ENCODE assay signal across 13 cellular contexts in genomic region chr1:215114154-215114933, GRCh38. TPM values are rescaled to one million over a fixed set of nuclear protein-coding genes. Genes with fewer than 3 reads are reported as not detected.
DNase-seq lines count a peak whose midpoint lies in the region; ATAC-seq and TF ChIP-seq lines count a peak whose summit lies in the region.
"Had no signal": no experiment of that assay in that cellular context is flagged by ENCODE, and none has a peak within 500 bp of the region (broad histone marks: within the 10 kb centered on the region; RNA-seq: fewer than 3 reads in every experiment).

No MANE protein-coding gene starts in this region.

- in situ Hi-C loops in astrocyte of the spinal cord (cut with HindIII; ENCODE audit: low sequenced_read_pairs), result no loop called here

- no peak overlapping the region for H3K23ac ChIP-seq in mesenchymal stem cell (ENCODE audit: low read length in 2 of 2)

- H2BK120ac ChIP-seq in mesenchymal stem cell (ENCODE audit: low read depth, low read length), result no peak overlapping the region

- no peak overlapping the region for H3K4me3 ChIP-seq in astrocyte of the spinal cord (ENCODE audit: low read depth, low read length)
- H3K4me3 ChIP-seq in mesenchymal stem cell (ENCODE audit: insufficient read depth in 1 of 2, low read depth in 1 of 2, low read length in 2 of 2), result peak overlapping the region in 1 of 2 experiments; percentile 35

- no peak overlapping the region for H2AK5ac ChIP-seq in mesenchymal stem cell (ENCODE audit: low read length, severe bottlenecking)

- H2BK5ac ChIP-seq in mesenchymal stem cell (ENCODE audit: low read depth, low read length, poor library complexity, severe bottlenecking), result no peak overlapping the region

- H4K8ac ChIP-seq in mesenchymal stem cell (ENCODE audit: low read length), result no peak overlapping the region

- H3K18ac ChIP-seq in mesenchymal stem cell (ENCODE audit: low read depth in 1 of 2, low read length in 2 of 2), result no peak overlapping the region

- H3K4me2 ChIP-seq in mesenchymal stem cell (ENCODE audit: low read length, poor library complexity, severe bottlenecking), result no peak overlapping the region

- WGBS in mesenchymal stem cell, result 22% methylated on average over 2 of the region's 2 CpGs

- H3K14ac ChIP-seq in mesenchymal stem cell (ENCODE audit: low read length in 2 of 2), result no peak overlapping the region

- no peaks in the 10 kb centered on the region for H3K9me3 ChIP-seq in mesenchymal stem cell (ENCODE audit: control insufficient read depth, low read length)

- no peak overlapping the region for H2BK12ac ChIP-seq in mesenchymal stem cell (ENCODE audit: low read length in 2 of 2)

- H4K91ac ChIP-seq in mesenchymal stem cell (ENCODE audit: low read length), result no peak overlapping the region

- no peaks in the 10 kb centered on the region for H3K27me3 ChIP-seq in mesenchymal stem cell (ENCODE audit: control insufficient read depth in 1 of 2, insufficient read depth in 1 of 2, low read length in 2 of 2)

- no peaks in the 10 kb centered on the region for H3K79me1 ChIP-seq in mesenchymal stem cell (replicated peaks; ENCODE audit: low read length, poor library complexity, severe bottlenecking)

- ATAC-seq in GM21526 (IDR thresholded peaks at IDR 0.05; ENCODE audit: low FRiP score, unreplicated experiment) (no peak), GM19467 (IDR thresholded peaks at IDR 0.05; ENCODE audit: unreplicated experiment) (no peak)
- ATAC-seq: right cardiac atrium had no signal

- no peak for TF ChIP-seq CTCF in astrocyte of the spinal cord (IDR thresholded peaks at IDR 0.05; ENCODE audit: low read depth, low read length)

- H3K9ac ChIP-seq in mesenchymal stem cell (ENCODE audit: low read length), result peak overlapping the region; percentile 66

- H3K4me1 ChIP-seq in mesenchymal stem cell (ENCODE audit: control insufficient read depth, insufficient read depth, low read depth, low read length), result peaks cover 3% of the 10 kb centered on the region

- no peak overlapping the region for H2BK15ac ChIP-seq in mesenchymal stem cell (ENCODE audit: low read depth, poor library complexity, severe bottlenecking)

- H3K4ac ChIP-seq in mesenchymal stem cell (ENCODE audit: low read depth in 1 of 2, low read length in 2 of 2), result no peak overlapping the region

- H3K27ac ChIP-seq in mesenchymal stem cell (ENCODE audit: low read length, poor library complexity, severe bottlenecking), result peak overlapping the region; percentile 19

- H2AFZ ChIP-seq in mesenchymal stem cell (ENCODE audit: low read depth, low read length), result no peak overlapping the region

- peaks cover 0 to 7% of the 10 kb centered on the region in 2 experiments for H3K36me3 ChIP-seq in mesenchymal stem cell (ENCODE audit: control insufficient read depth in 1 of 2, insufficient read depth in 2 of 2, low read depth in 1 of 2, low read length in 2 of 2)

- DNase-seq in DMS53 (lab: John Stamatoyannopoulos, UW), result peak; percentile 80
- peak; percentile 84 for DNase-seq in HT1080 (ENCODE audit: low read depth)
- DNase-seq in astrocyte of the spinal cord (ENCODE audit: low read depth, low spot score), result peak; percentile 84
- peak; percentile 51 for DNase-seq in mesenchymal stem cell
- no peak for DNase-seq in activated CD8-positive, alpha-beta memory T cell treated with anti-CD3 and anti-CD28 coated beads, Interleukin-2, amount 50 U/mL, for 4 hours
- DNase-seq in Kasumi-1 (lab: John Stamatoyannopoulos, UW), result no peak
- DNase-seq: activated CD4-positive, alpha-beta T cell treated with anti-CD3 and anti-CD28 coated beads, Interleukin-2, amount 50 U/mL, for 4 hours; DMS79; NK-92 treated with Interleukin-12 subunit alpha and Interleukin-12 subunit beta, amount 100 ng/mL, for 24 hours; right cardiac atrium; stimulated activated naive CD4-positive, alpha-beta T cell treated with Interleukin-2 at 50 U/mL for 16 hours had no signal

RNA-seq across cellular contexts. Expression of gene KCNK2, which starts 31.8 kb away (rescaled TPM):
- total RNA-seq in HT1080 (2014; rRNA removed; shearing (Covaris generic)), result 4.7 and 5.0 TPM in 2 replicates
- 1.8 and 2.8 TPM in 2 replicates for polyA plus RNA-seq in HT1080 (2015; cell fraction: cytosol; rRNA removed)
- polyA plus RNA-seq in HT1080 (2015; cell fraction: nucleus; rRNA removed), result 0.74 and 1.00 TPM in 2 replicates
- polyA plus RNA-seq in mesenchymal stem cell (2013, experiment 1 of 2), result 0.25 TPM
- polyA plus RNA-seq in mesenchymal stem cell (2013, experiment 2 of 2), result 0.32 TPM

Comparison
In these comparisons a context has a peak if more than half of its experiments do, and no peak if none do; other contexts are left out.
1. DNase-seq: peak in DMS53 (single experiment), HT1080 (single experiment), astrocyte of the spinal cord (single experiment) and mesenchymal stem cell (single experiment); none in activated CD8-positive, alpha-beta memory T cell treated with anti-CD3 and anti-CD28 coated beads, Interleukin-2, amount 50 U/mL, for 4 hours (single experiment) and Kasumi-1 (0 of 2).